ENCODE assay signal across 8 cellular contexts in genomic region chr2:71452565-71452964, GRCh38. TPM values are rescaled to one million over a fixed set of nuclear protein-coding genes. Genes with fewer than 3 reads are reported as not detected.
DNase-seq lines count a peak whose midpoint lies in the region; ATAC-seq, FAIRE-seq and TF ChIP-seq lines count a peak whose summit lies in the region.

No MANE protein-coding gene starts in this region.

- H3K36me3 ChIP-seq in GM12878 (ENCODE audit: control insufficient read depth in 2 of 2, insufficient read depth in 2 of 2, low read length in 1 of 2): no peaks in the 10 kb centered on the region
- H3K36me3 ChIP-seq in mesenchymal stem cell (ENCODE audit: control insufficient read depth in 1 of 2, insufficient read depth in 2 of 2, low read depth in 1 of 2, low read length in 2 of 2): peaks cover 0 to 4% of the 10 kb centered on the region in 2 experiments

- no peaks in the 10 kb centered on the region for H3K9me3 Mint-ChIP-seq in activated CD8-positive, alpha-beta memory T cell treated with anti-CD3 and anti-CD28 coated beads, Interleukin-2, amount 10 ng/mL, durations not matched to agents 7 days and 5 days (ENCODE audit: low read depth)

- H3K23ac ChIP-seq in mesenchymal stem cell (ENCODE audit: low read length in 2 of 2): no peak overlapping the region

- DNase-seq in activated CD8-positive, alpha-beta memory T cell treated with anti-CD3 and anti-CD28 coated beads, Interleukin-2, amount 10 ng/mL, durations not matched to agents 7 days and 5 days: no peak
- DNase-seq in activated CD8-positive, alpha-beta memory T cell treated with anti-CD3 and anti-CD28 coated beads, Interleukin-2, amount 50 U/mL, for 48 hours: no peak
- DNase-seq in NCI-H345 (lab: John Stamatoyannopoulos, UW) (peak; percentile 68), GM12878 (ENCODE audit: low read depth, low spot score) (no peak), mesenchymal stem cell (peak; percentile 38), GM12892 (ENCODE audit: insufficient read length) (no peak), head of caudate nucleus (no peak)

- no peak overlapping the region for H3K27ac ChIP-seq in GM12878 (ENCODE audit: control insufficient read depth, insufficient read depth)
- H3K27ac ChIP-seq in mesenchymal stem cell (ENCODE audit: low read length, poor library complexity, severe bottlenecking): no peak overlapping the region

- H3K27ac Mint-ChIP-seq in activated CD8-positive, alpha-beta memory T cell treated with anti-CD3 and anti-CD28 coated beads, Interleukin-2, amount 10 ng/mL, durations not matched to agents 7 days and 5 days: no peak overlapping the region

- POLR2A ChIA-PET in GM12878 (lab: Charles Lee): no interaction called here

- H3K4me1 Mint-ChIP-seq in activated CD8-positive, alpha-beta memory T cell treated with anti-CD3 and anti-CD28 coated beads, Interleukin-2, amount 10 ng/mL, durations not matched to agents 7 days and 5 days: peaks cover 21% of the 10 kb centered on the region

- FAIRE-seq in GM12878 (lab: Jason Lieb, UNC): no peak
- no peak for FAIRE-seq in GM12892 (lab: Jason Lieb, UNC)

- RAD21 ChIA-PET in GM12878 (lab: Charles Lee; ENCODE audit: unreplicated experiment): no interaction called here

- no peak for TF ChIP-seq RAD21 in GM12878 (IDR thresholded peaks at IDR 0.05; ENCODE audit: insufficient read depth, low read depth, low read length)

- no peak overlapping the region for H3K4ac ChIP-seq in mesenchymal stem cell (ENCODE audit: low read depth in 1 of 2, low read length in 2 of 2)

- no peak overlapping the region for H2BK12ac ChIP-seq in mesenchymal stem cell (ENCODE audit: low read length in 2 of 2)

- intact Hi-C loops in GM12878 (cut with micrococcal nuclease; ENCODE audit: unreplicated experiment): no loop called here
- intact Hi-C loops in head of caudate nucleus (cut with DNase I): no loop called here

- H3K4me3 ChIP-seq in GM12878 (no peak overlapping the region), mesenchymal stem cell (ENCODE audit: insufficient read depth in 1 of 2, low read depth in 1 of 2, low read length in 2 of 2) (no peak overlapping the region)

- in situ Hi-C loops in GM12878 (cut with MboI): no loop called here

- no peak overlapping the region for H2BK15ac ChIP-seq in mesenchymal stem cell (ENCODE audit: low read depth, poor library complexity, severe bottlenecking)

- peaks cover 4% of the 10 kb centered on the region for H3K79me1 ChIP-seq in mesenchymal stem cell (replicated peaks; ENCODE audit: low read length, poor library complexity, severe bottlenecking)

- H3K14ac ChIP-seq in mesenchymal stem cell (ENCODE audit: low read length in 2 of 2): no peak overlapping the region

- no peak overlapping the region for H4K91ac ChIP-seq in mesenchymal stem cell (ENCODE audit: low read length)

- peak; percentile 35 for ATAC-seq in activated CD8-positive, alpha-beta memory T cell treated with anti-CD3 and anti-CD28 coated beads, Interleukin-2, amount 10 ng/mL, durations not matched to agents 7 days and 5 days
- ATAC-seq in GM12878: peak; percentile 67
- no peak for ATAC-seq in HG02678 (IDR thresholded peaks at IDR 0.05; ENCODE audit: unreplicated experiment)

- peaks cover 4 to 11% of the 10 kb centered on the region in 2 experiments; a peak in 3 of 4 replicates for H3K27me3 ChIP-seq in GM12878 (replicated peaks in 1 of 2; ENCODE audit: control insufficient read depth in 2 of 2, insufficient read depth in 2 of 2, low read length in 1 of 2)
- peaks cover 0 to 46% of the 10 kb centered on the region in 2 experiments for H3K27me3 ChIP-seq in mesenchymal stem cell (ENCODE audit: control insufficient read depth in 1 of 2, insufficient read depth in 1 of 2, low read length in 2 of 2)

- no peak for TF ChIP-seq EP300 in GM12878 (IDR thresholded peaks at IDR 0.05; ENCODE audit: borderline replicate concordance in 1 of 2, control insufficient read depth in 1 of 2, low read depth in 2 of 2, low read length in 2 of 2)

- H3K36me3 Mint-ChIP-seq in activated CD8-positive, alpha-beta memory T cell treated with anti-CD3 and anti-CD28 coated beads, Interleukin-2, amount 10 ng/mL, durations not matched to agents 7 days and 5 days: no peaks in the 10 kb centered on the region

- SMC1A ChIA-PET in GM12878 (lab: Charles Lee; ENCODE audit: uncharacterized antibody, unreplicated experiment): no interaction called here

- no peaks in the 10 kb centered on the region for H3K79me2 ChIP-seq in GM12878 (ENCODE audit: control insufficient read depth, insufficient read depth, low read length)

- H4K8ac ChIP-seq in mesenchymal stem cell (ENCODE audit: low read length): no peak overlapping the region

- no peaks in the 10 kb centered on the region for H3K4me1 ChIP-seq in GM12878 (ENCODE audit: control insufficient read depth, insufficient read depth, low read length)
- peaks cover 34% of the 10 kb centered on the region for H3K4me1 ChIP-seq in mesenchymal stem cell (ENCODE audit: control insufficient read depth, insufficient read depth, low read depth, low read length)

- H3K4me3 Mint-ChIP-seq in activated CD8-positive, alpha-beta memory T cell treated with anti-CD3 and anti-CD28 coated beads, Interleukin-2, amount 10 ng/mL, durations not matched to agents 7 days and 5 days: no peak overlapping the region

- TF ChIP-seq CTCF in GM12878 (IDR thresholded peaks at IDR 0.05 in 2 of 3, conservative IDR thresholded peaks at IDR 0.05 in 1 of 3; ENCODE audit: control insufficient read depth in 2 of 3, extremely low read depth in 1 of 3, insufficient read depth in 1 of 3, low read depth in 3 of 3, low read length in 3 of 3): 0 out of 6 replicates have a peak, but pooled peaks of 1 of the 3 experiments have one; percentile 15

- no peak overlapping the region for H2BK5ac ChIP-seq in mesenchymal stem cell (ENCODE audit: low read depth, low read length, poor library complexity, severe bottlenecking)

- H3K4me2 ChIP-seq in GM12878 (ENCODE audit: control insufficient read depth, insufficient read depth) (no peak overlapping the region), mesenchymal stem cell (ENCODE audit: low read length, poor library complexity, severe bottlenecking) (no peak overlapping the region)

- H3K9ac ChIP-seq in GM12878 (ENCODE audit: control insufficient read depth, insufficient read depth, low read length) (no peak overlapping the region), mesenchymal stem cell (ENCODE audit: low read length) (peak overlapping the region; percentile 46)

- no peaks in the 10 kb centered on the region; the same call in 1 of the 2 replicates for H4K20me1 ChIP-seq in GM12878 (ENCODE audit: control insufficient read depth, insufficient read depth)

- whole genome bisulfite sequencing in GM12878 (ENCODE audit: insufficient coverage, insufficient replicate concordance, low lambda C conversion rate, missing lambda C conversion rate): 0% methylated on average over 2 of the region's 2 CpGs
- WGBS in mesenchymal stem cell: 86% methylated on average over 1 of the region's 2 CpGs

- no peak overlapping the region for H3K18ac ChIP-seq in mesenchymal stem cell (ENCODE audit: low read depth in 1 of 2, low read length in 2 of 2)

- H2BK120ac ChIP-seq in mesenchymal stem cell (ENCODE audit: low read depth, low read length): no peak overlapping the region

- H3K27me3 Mint-ChIP-seq in activated CD8-positive, alpha-beta memory T cell treated with anti-CD3 and anti-CD28 coated beads, Interleukin-2, amount 10 ng/mL, durations not matched to agents 7 days and 5 days: peaks cover 62% of the 10 kb centered on the region

- peak overlapping the region; percentile 49 for H2AK5ac ChIP-seq in mesenchymal stem cell (ENCODE audit: low read length, severe bottlenecking)

- TF ChIP-seq POLR2A in GM12878 (IDR thresholded peaks at IDR 0.05; ENCODE audit: low read depth, low read length): no peak
- TF ChIP-seq POLR2A in GM12892 (IDR thresholded peaks at IDR 0.05; ENCODE audit: low read depth, low read length): no peak

- no TSS peak for BruUV-seq in GM12878 (replicated peaks; lab: Mats Ljungman, UMichigan)

- H3K9me3 ChIP-seq in GM12878 (replicated peaks; ENCODE audit: control insufficient read depth, insufficient read depth, low read length) (no peaks in the 10 kb centered on the region), mesenchymal stem cell (ENCODE audit: control insufficient read depth, low read length) (no peaks in the 10 kb centered on the region)

- CTCF ChIA-PET in activated CD8-positive, alpha-beta memory T cell treated with anti-CD3 and anti-CD28 coated beads, Interleukin-2, amount 10 ng/mL, durations not matched to agents 7 days and 5 days (lab: Charles Lee): interaction anchor here (0.9 to 1.6 kb wide), 2 partner anchors 8 to 58 kb away, joined by 3 to 5 read pairs; no protein-coding TSS in a partner anchor
- CTCF ChIA-PET in GM12878 (lab: Yijun Ruan, JAX): interaction anchor here (1.1 kb wide), 1 partner anchor 17 kb away, joined by 3 read pairs; no protein-coding TSS in a partner anchor

- H2AFZ ChIP-seq in GM12878 (ENCODE audit: control insufficient read depth, low read depth, low read length) (no peak overlapping the region), mesenchymal stem cell (ENCODE audit: low read depth, low read length) (no peak overlapping the region)

TF ChIP-seq in GM12878, 131 proteins besides CTCF, POLR2A, EP300 and RAD21 (continues in another document):
- TF ChIP-seq CHD1 (IDR thresholded peaks at IDR 0.05; ENCODE audit: low read depth, low read length): no peak

RNA-seq across cellular contexts. Expression of gene DYSF, which starts 0.8 kb away (rescaled TPM):
- total RNA-seq in activated CD8-positive, alpha-beta memory T cell treated with anti-CD3 and anti-CD28 coated beads, Interleukin-2, amount 10 ng/mL, durations not matched to agents 7 days and 5 days: 1 to 10 TPM; 7.3 to 8.9 TPM
- 0.04 TPM in 1 of 2 replicates, not detected in the other for total RNA-seq in GM12878 (2013; cell fraction: nucleolus; rRNA removed)
- total RNA-seq in GM12878 (2014; rRNA removed): under 0.01 TPM in 1 of 2 replicates, not detected in the other
- total RNA-seq in GM12878 (2014; rRNA removed; fragmentation: Illumina TruSeq; extraction: Trizol): not detected in 2 replicates
- 0.03 and 0.05 TPM in 2 replicates for total RNA-seq in GM12878 (2021)
- polyA plus RNA-seq in GM12878 (2011; ENCODE audit: low read depth): not detected
- polyA plus RNA-seq in GM12878 (2011; rRNA removed): 0.13 and 0.15 TPM in 2 replicates
- polyA plus RNA-seq in GM12878 (2011; cell fraction: cytosol; rRNA removed): 0.12 and 0.15 TPM in 2 replicates
- 0.09 and 0.36 TPM in 2 replicates for polyA plus RNA-seq in GM12878 (2011; cell fraction: nucleus; rRNA removed)
- polyA plus RNA-seq in GM12878 (2012): not detected in 2 replicates
- polyA plus RNA-seq in GM12878 (2014; fragmentation: Illumina TruSeq; extraction: Trizol): not detected in 2 replicates
- polyA plus RNA-seq in GM12878 (2014; fragmentation: Nextera tagmentation; extraction: Ambion mirVana): not detected
- not detected in 2 replicates for polyA plus RNA-seq in GM12878 (2014; rRNA removed)
- polyA plus RNA-seq in GM12878 (2016; fragmentation: Nextera tagmentation; extraction: Ambion mirVana): not detected
- polyA minus RNA-seq in GM12878 (2011; rRNA and poly(A)+ RNA removed): 0.15 and 1.3 TPM in 2 replicates
- polyA minus RNA-seq in GM12878 (2011; cell fraction: cytosol; rRNA and poly(A)+ RNA removed): not detected in 2 replicates
- polyA minus RNA-seq in GM12878 (2011; cell fraction: nucleus; rRNA and poly(A)+ RNA removed): not detected in 2 replicates
- 0.33 TPM for polyA plus RNA-seq in mesenchymal stem cell (2013, experiment 1 of 2)
- polyA plus RNA-seq in mesenchymal stem cell (2013, experiment 2 of 2): 0.37 TPM
- not detected for polyA plus RNA-seq in GM12892 (2012; ENCODE audit: missing spikeins)

Comparison
In these comparisons a context has a peak if more than half of its experiments do, and no peak if none do; other contexts are left out.
1. DNase-seq: peak in NCI-H345 (single experiment) and mesenchymal stem cell (single experiment); none in activated CD8-positive, alpha-beta memory T cell treated with anti-CD3 and anti-CD28 coated beads, Interleukin-2, amount 10 ng/mL, durations not matched to agents 7 days and 5 days (single experiment), activated CD8-positive, alpha-beta memory T cell treated with anti-CD3 and anti-CD28 coated beads, Interleukin-2, amount 50 U/mL, for 48 hours (single experiment), GM12878 (single experiment), GM12892 (single experiment) and head of caudate nucleus (0 of 42).
2. RNA of gene DYSF, which starts 0.8 kb away (total RNA-seq): 7.3 to 8.9 TPM in activated CD8-positive, alpha-beta memory T cell treated with anti-CD3 and anti-CD28 coated beads, Interleukin-2, amount 10 ng/mL, durations not matched to agents 7 days and 5 days; under 0.01 to 0.05 TPM in GM12878; every median in the first group is over 4 times any median in the second.